In genomic region chr9:20903214-20903613, GRCh38 we compare ENCODE assay signal across 25 cellular contexts.
DNase-seq lines count a peak whose midpoint lies in the region; ATAC-seq, FAIRE-seq and TF ChIP-seq lines count a peak whose summit lies in the region.
"Had no signal": no experiment of that assay in that cellular context is flagged by ENCODE, and none has a peak within 500 bp of the region (broad histone marks: within the 10 kb centered on the region; RNA-seq: fewer than 3 reads in every experiment).

No MANE protein-coding gene starts in this region.

- CTCF ChIA-PET in HepG2 (lab: Yijun Ruan, JAX; ENCODE audit: low intra/inter-chr PET ratio, low total read pairs): no interaction called here

- in situ Hi-C loops in HepG2 (cut with HindIII; ENCODE audit: extremely low pct_ligation_motif_present, low pct_unique_long_range_greater_than_20kb): no loop called here

- no peak for FAIRE-seq in HepG2 (lab: Jason Lieb, UNC)
- FAIRE-seq: A204.1, GM12891, GM18507, H54 had no signal

- H3K4me2 ChIP-seq in HepG2 (ENCODE audit: low read depth, low read length) (no peak overlapping the region), trophoblast cell (ENCODE audit: low read length) (no peak overlapping the region)
- H3K4me2 ChIP-seq: BLaER1 had no signal

- H3K36me3 ChIP-seq in endodermal cell (ENCODE audit: control insufficient read depth, insufficient read depth, low read length): peaks cover 5% of the 10 kb centered on the region
- H3K36me3 ChIP-seq in HepG2 (replicated peaks in 1 of 2; ENCODE audit: control insufficient read depth in 1 of 2, insufficient read depth in 2 of 2, low read length in 2 of 2): no peaks in the 10 kb centered on the region
- peaks cover 0 to 2% of the 10 kb centered on the region in 2 experiments for H3K36me3 ChIP-seq in trophoblast cell (ENCODE audit: control insufficient read depth in 1 of 2, insufficient read depth in 2 of 2, low read length in 2 of 2)
- H3K36me3 ChIP-seq: BLaER1, HAP-1 had no signal

- no peaks in the 10 kb centered on the region for H3K27me3 ChIP-seq in endodermal cell (ENCODE audit: control insufficient read depth, insufficient read depth, low read length, poor library complexity, severe bottlenecking)
- H3K27me3 ChIP-seq in HepG2 (ENCODE audit: control insufficient read depth in 1 of 2, insufficient read depth in 2 of 2, low read length in 2 of 2): no peaks in the 10 kb centered on the region
- no peaks in the 10 kb centered on the region for H3K27me3 ChIP-seq in trophoblast cell (ENCODE audit: insufficient read depth, low read length)
- H3K27me3 ChIP-seq: BLaER1 had no signal

- intact Hi-C loops in HepG2 (cut with micrococcal nuclease; ENCODE audit: unreplicated experiment): no loop called here

- no peak overlapping the region for H2BK12ac ChIP-seq in trophoblast cell (ENCODE audit: low read length)

- ATAC-seq in HepG2: peak; percentile 29; the same call in 1 of the 3 replicates
- ATAC-seq: CD8-positive, alpha-beta T cell had no signal

- no peak overlapping the region for H3K4ac ChIP-seq in trophoblast cell (ENCODE audit: low read depth, low read length)

- H3K23ac ChIP-seq in trophoblast cell (ENCODE audit: low read length): no peak overlapping the region

- no peak for TF ChIP-seq POLR2A in HepG2 (IDR thresholded peaks at IDR 0.05; ENCODE audit: insufficient read depth in 1 of 2, low read depth in 2 of 2, low read length in 2 of 2)

- BruUV-seq in HepG2 (replicated peaks; lab: Mats Ljungman, UMichigan): no TSS peak

- no peak overlapping the region for H3K14ac ChIP-seq in trophoblast cell (ENCODE audit: low read length)

- no peak overlapping the region for H2BK5ac ChIP-seq in trophoblast cell (ENCODE audit: low read depth, low read length, poor library complexity)

- TF ChIP-seq CTCF in endodermal cell (conservative IDR thresholded peaks at IDR 0.05): no peak
- no peak for TF ChIP-seq CTCF in HepG2 (CRISPR knock-in tag; IDR thresholded peaks at IDR 0.05)

- H3K9me3 Mint-ChIP-seq in endodermal cell: no peaks in the 10 kb centered on the region
- H3K9me3 Mint-ChIP-seq: CD4-positive, CD25-positive, alpha-beta regulatory T cell; CD8-positive, alpha-beta T cell; HFFc6 had no signal

- H2AFZ ChIP-seq in HepG2 (ENCODE audit: low read length) (no peak overlapping the region), trophoblast cell (ENCODE audit: insufficient read depth, low read length, poor library complexity) (no peak overlapping the region)

- H3K4me3 ChIP-seq in endodermal cell (ENCODE audit: low read length) (peak overlapping the region; percentile 63), HepG2 (replicated peaks in 1 of 3; ENCODE audit: insufficient read depth in 1 of 3, low read depth in 2 of 3, low read length in 3 of 3) (no peak overlapping the region), trophoblast cell (ENCODE audit: low read depth, low read length) (no peak overlapping the region)
- H3K4me3 ChIP-seq: BLaER1, HAP-1 had no signal

- no peak overlapping the region for H4K8ac ChIP-seq in trophoblast cell (ENCODE audit: low read depth, low read length)

- no peaks in the 10 kb centered on the region for H3K79me1 ChIP-seq in trophoblast cell (ENCODE audit: low read length)

- H3K27ac Mint-ChIP-seq in endodermal cell: no peak overlapping the region
- H3K27ac Mint-ChIP-seq: B cell; CD4-positive, CD25-positive, alpha-beta regulatory T cell; CD8-positive, alpha-beta T cell; HFFc6 had no signal

- no peak overlapping the region for H2BK120ac ChIP-seq in trophoblast cell (ENCODE audit: insufficient read depth, low read length, poor library complexity)

- H4K12ac ChIP-seq in trophoblast cell (ENCODE audit: low read depth, low read length): no peak overlapping the region

- peaks cover 12% of the 10 kb centered on the region for H3K4me1 Mint-ChIP-seq in endodermal cell
- H3K4me1 Mint-ChIP-seq: B cell; CD4-positive, CD25-positive, alpha-beta regulatory T cell had no signal

- WGBS in endodermal cell (ENCODE audit: insufficient coverage in 1 of 2, insufficient read length in 1 of 2), 2 experiments: 72% methylated on average over 5 of the region's 5 CpGs; no CpG with 5 or more reads in 1 of the 2 experiments
- WGBS in HepG2 (ENCODE audit: low lambda C conversion rate): 44% methylated on average over 5 of the region's 5 CpGs
- no CpG with 5 or more reads among the region's 5 CpGs for WGBS in trophoblast cell (ENCODE audit: extremely low coverage, insufficient coverage, insufficient read length)

- no peak overlapping the region for H3K9ac ChIP-seq in endodermal cell (ENCODE audit: extremely low read depth, low read length, poor library complexity, severe bottlenecking)
- no peak overlapping the region for H3K9ac ChIP-seq in HepG2 (ENCODE audit: insufficient read depth, low read depth, low read length)
- no peak overlapping the region for H3K9ac ChIP-seq in trophoblast cell (ENCODE audit: low read length)
- H3K9ac ChIP-seq: BLaER1 had no signal

- TF ChIP-seq EP300 in HepG2 (IDR thresholded peaks at IDR 0.05; ENCODE audit: low read depth in 2 of 2, low read length in 2 of 2) (no peak), HepG2 (CRISPR knock-in tag; IDR thresholded peaks at IDR 0.05; ENCODE audit: borderline replicate concordance) (no peak)

- no peak overlapping the region for H2AK5ac ChIP-seq in trophoblast cell (ENCODE audit: low read length)

- no peak overlapping the region for H3K18ac ChIP-seq in trophoblast cell (ENCODE audit: low read length)

- no peaks in the 10 kb centered on the region for H3K27me3 Mint-ChIP-seq in endodermal cell (ENCODE audit: insufficient read depth)
- H3K27me3 Mint-ChIP-seq: B cell; CD4-positive, CD25-positive, alpha-beta regulatory T cell had no signal

- no peak overlapping the region for H4K91ac ChIP-seq in trophoblast cell (ENCODE audit: low read depth, low read length)

- H3K36me3 Mint-ChIP-seq in endodermal cell (ENCODE audit: low read depth): peaks cover 7% of the 10 kb centered on the region

- no peak overlapping the region for H3K27ac ChIP-seq in endodermal cell (ENCODE audit: low read depth, low read length)
- H3K27ac ChIP-seq in HepG2 (ENCODE audit: extremely low read length, insufficient read depth, low read length): no peak overlapping the region
- H3K27ac ChIP-seq in trophoblast cell (ENCODE audit: low read depth, low read length): no peak overlapping the region
- H3K27ac ChIP-seq: 22Rv1, BLaER1, C4-2B had no signal

- no peaks in the 10 kb centered on the region for H3K9me3 ChIP-seq in endodermal cell (ENCODE audit: control insufficient read depth, low read length)
- H3K9me3 ChIP-seq in HepG2 (ENCODE audit: low read length): no peaks in the 10 kb centered on the region
- H3K9me3 ChIP-seq in trophoblast cell (ENCODE audit: insufficient read depth, low read depth, low read length): no peaks in the 10 kb centered on the region
- H3K9me3 ChIP-seq: BLaER1, Caco-2, HAP-1 had no signal

- no peaks in the 10 kb centered on the region for H3K79me2 ChIP-seq in HepG2 (ENCODE audit: insufficient read depth, low read length)
- no peaks in the 10 kb centered on the region for H3K79me2 ChIP-seq in trophoblast cell (ENCODE audit: control insufficient read depth, insufficient read depth, low read length, poor library complexity)

- DNase-seq in DMS53 (lab: John Stamatoyannopoulos, UW) (peak; percentile 21), DMS53 treated with DMSO at 0.1 percent for 48 hours (lab: John Stamatoyannopoulos, UW; ENCODE audit: unreplicated experiment) (no peak), endodermal cell (no peak), HepG2 (ENCODE audit: low spot score) (peak; percentile 13), trophoblast cell (peak; percentile 25 to 45), nucleus accumbens (lab: John Stamatoyannopoulos, UW) (no peak)
- no peak for DNase-seq in activated CD4-positive, alpha-beta T cell treated with anti-CD3 and anti-CD28 coated beads, Interleukin-2, amount 50 U/mL, for 48 hours
- DNase-seq in activated CD4-positive, alpha-beta T cell treated with anti-CD3 and anti-CD28 coated beads for 1 hour: no peak
- DNase-seq: CD4-positive, CD25-positive, alpha-beta regulatory T cell; CD8-positive, alpha-beta T cell; DMS153; DMS79 treated with DMSO at 0.1 percent for 48 hours; GF-D8; GOT3; HFFc6 had no signal

- POLR2A ChIA-PET in HepG2 (lab: Yijun Ruan, JAX): no interaction called here

- no peak overlapping the region for H3K4me3 Mint-ChIP-seq in endodermal cell
- H3K4me3 Mint-ChIP-seq: B cell; CD4-positive, CD25-positive, alpha-beta regulatory T cell; CD8-positive, alpha-beta T cell; HFFc6 had no signal

- H4K20me1 ChIP-seq in HepG2 (ENCODE audit: insufficient read depth, low read length): no peaks in the 10 kb centered on the region
- H4K20me1 ChIP-seq: BLaER1 had no signal

- no peak for TF ChIP-seq RAD21 in HepG2 (CRISPR knock-in tag; IDR thresholded peaks at IDR 0.05)

- H3K4me1 ChIP-seq in endodermal cell (ENCODE audit: control insufficient read depth, insufficient read depth, low read length): peaks cover 23% of the 10 kb centered on the region
- peaks cover 8% of the 10 kb centered on the region for H3K4me1 ChIP-seq in HepG2 (ENCODE audit: insufficient read depth, low read length)
- no peaks in the 10 kb centered on the region for H3K4me1 ChIP-seq in trophoblast cell (ENCODE audit: control insufficient read depth in 1 of 2, insufficient read depth in 2 of 2, low read length in 2 of 2)
- H3K4me1 ChIP-seq: BLaER1 had no signal

TF ChIP-seq in HepG2, 621 proteins besides CTCF, POLR2A, EP300 and RAD21:
- 0 out of 2 replicates have a peak, but pooled peaks have one; percentile 12 for TF ChIP-seq FOXA3 (CRISPR knock-in tag; IDR thresholded peaks at IDR 0.05)
- TF ChIP-seq ARNT2 (CRISPR knock-in tag; IDR thresholded peaks at IDR 0.05; ENCODE audit: low read depth): no peak
- no peak for TF ChIP-seq YY1 (IDR thresholded peaks at IDR 0.05; ENCODE audit: insufficient read depth, insufficient replicate concordance, low read depth, low read length)
- no peak for TF ChIP-seq ZFP1 (CRISPR knock-in tag; IDR thresholded peaks at IDR 0.05)
- TF ChIP-seq PHF8 (CRISPR knock-in tag; IDR thresholded peaks at IDR 0.05): no peak
- TF ChIP-seq SOX5 (CRISPR knock-in tag; IDR thresholded peaks at IDR 0.05; ENCODE audit: borderline replicate concordance): peak; percentile 43; the same call in 1 of the 2 replicates
- TF ChIP-seq SOX13 (IDR thresholded peaks at IDR 0.05): no peak
- TF ChIP-seq SOX13 (CRISPR knock-in tag; conservative IDR thresholded peaks at IDR 0.05 in 1 of 2, IDR thresholded peaks at IDR 0.05 in 1 of 2): peak in 1 of 2 experiments; percentile 54; a peak in 1 of 4 replicates
- 0 out of 2 replicates have a peak, but pooled peaks have one; percentile 18 for TF ChIP-seq NR2F6 (IDR thresholded peaks at IDR 0.05)
- TF ChIP-seq NR2F6 (CRISPR knock-in tag; IDR thresholded peaks at IDR 0.05): no peak
- no peak for TF ChIP-seq ZKSCAN5 (CRISPR knock-in tag; IDR thresholded peaks at IDR 0.05)
- no peak for TF ChIP-seq ZNF562 (CRISPR knock-in tag; IDR thresholded peaks at IDR 0.05; ENCODE audit: borderline replicate concordance)

Comparison
In these comparisons a context has a peak if more than half of its experiments do, and no peak if none do; other contexts are left out.
1. DNase-seq: peak in DMS53 (single experiment), HepG2 (single experiment) and trophoblast cell (2 of 2); none in DMS53 treated with DMSO at 0.1 percent for 48 hours (single experiment), endodermal cell (single experiment), activated CD4-positive, alpha-beta T cell treated with anti-CD3 and anti-CD28 coated beads, Interleukin-2, amount 50 U/mL, for 48 hours (0 of 2), nucleus accumbens (0 of 56) and activated CD4-positive, alpha-beta T cell treated with anti-CD3 and anti-CD28 coated beads for 1 hour (single experiment).